Comparison of ENCODE assay signal across 14 cellular contexts in the genomic region with DNA sequence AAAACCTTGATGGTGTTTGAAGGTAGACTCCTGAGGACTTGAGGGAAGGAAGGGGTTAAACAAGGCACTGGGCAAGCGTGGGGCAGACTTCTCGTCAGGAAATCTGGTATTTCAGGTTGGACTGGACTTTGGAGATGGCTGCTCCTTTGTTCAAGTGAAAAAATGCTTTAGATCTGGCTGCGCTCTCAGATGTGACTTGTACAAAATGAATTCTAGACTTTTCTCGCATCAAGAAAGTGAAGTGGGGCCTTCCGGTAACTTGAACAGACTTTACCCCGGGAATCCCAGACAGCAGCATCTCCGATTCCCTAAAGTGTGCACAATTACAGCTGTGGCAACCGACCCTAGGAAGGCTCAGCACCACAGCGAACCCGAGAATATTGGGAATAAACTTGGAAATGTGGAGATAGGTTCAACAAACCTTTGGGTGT. TPM values are rescaled to one million over a fixed set of nuclear protein-coding genes. Genes with fewer than 3 reads are reported as not detected.
DNase-seq lines count a peak whose midpoint lies in the region; ATAC-seq and TF ChIP-seq lines count a peak whose summit lies in the region.
"Had no signal": no experiment of that assay in that cellular context is flagged by ENCODE, and none has a peak within 500 bp of the region (broad histone marks: within the 10 kb centered on the region; RNA-seq: fewer than 3 reads in every experiment).

No MANE protein-coding gene starts in this region.

- peak overlapping the region; percentile 17 for H3K9ac ChIP-seq in iPS-18a (ENCODE audit: low read length)
- H3K9ac ChIP-seq: SK-N-SH had no signal

- peak overlapping the region; percentile 12 for H3K4me3 ChIP-seq in iPS-18a (ENCODE audit: low read length)
- no peak overlapping the region for H3K4me3 ChIP-seq in right atrium auricular region
- no peak overlapping the region for H3K4me3 ChIP-seq in WERI-Rb-1 (ENCODE audit: low read depth, low read length)

- peak overlapping the region; percentile 86 for H3K27ac Mint-ChIP-seq in osteocyte (ENCODE audit: unreplicated experiment)
- no peak overlapping the region for H3K27ac Mint-ChIP-seq in stimulated activated naive B cell treated with anti-CD40 and anti-IgM and Interleukin-4, amounts not matched to agents 10 μg/mL and 1 μg/mL and 100 μg/mL, for 72 hours

- no peaks in the 10 kb centered on the region for H3K36me3 ChIP-seq in iPS-18a (ENCODE audit: control insufficient read depth, low read depth, low read length)
- H3K36me3 ChIP-seq in right atrium auricular region, result no peaks in the 10 kb centered on the region
- H3K36me3 ChIP-seq in WERI-Rb-1, result no peaks in the 10 kb centered on the region

- TF ChIP-seq CTCF in osteocyte (IDR thresholded peaks at IDR 0.05), result no peak
- TF ChIP-seq CTCF in right atrium auricular region (IDR thresholded peaks at IDR 0.05), result no peak
- no peak for TF ChIP-seq CTCF in WERI-Rb-1 (IDR thresholded peaks at IDR 0.05; ENCODE audit: low read depth, low read length)

- H3K4me3 Mint-ChIP-seq in osteocyte (ENCODE audit: unreplicated experiment), result no peak overlapping the region
- no peak overlapping the region for H3K4me3 Mint-ChIP-seq in stimulated activated naive B cell treated with anti-CD40 and anti-IgM and Interleukin-4, amounts not matched to agents 10 μg/mL and 1 μg/mL and 100 μg/mL, for 72 hours

- no peak overlapping the region for H3K27ac ChIP-seq in iPS-18a (ENCODE audit: low read length)
- H3K27ac ChIP-seq in right atrium auricular region, result no peak overlapping the region
- H3K27ac ChIP-seq in WERI-Rb-1, result no peak overlapping the region

- H3K36me3 Mint-ChIP-seq in osteocyte (ENCODE audit: unreplicated experiment), result peaks cover 2% of the 10 kb centered on the region
- H3K36me3 Mint-ChIP-seq in stimulated activated naive B cell treated with anti-CD40 and anti-IgM and Interleukin-4, amounts not matched to agents 10 μg/mL and 1 μg/mL and 100 μg/mL, for 72 hours, result no peaks in the 10 kb centered on the region

- H3K4me1 ChIP-seq in iPS-18a (ENCODE audit: control insufficient read depth, low read depth, low read length) (peaks cover 6% of the 10 kb centered on the region), right atrium auricular region (no peaks in the 10 kb centered on the region)

- no peaks in the 10 kb centered on the region for H3K27me3 Mint-ChIP-seq in osteocyte (ENCODE audit: unreplicated experiment)
- H3K27me3 Mint-ChIP-seq in stimulated activated naive B cell treated with anti-CD40 and anti-IgM and Interleukin-4, amounts not matched to agents 10 μg/mL and 1 μg/mL and 100 μg/mL, for 72 hours, result peaks cover 23 to 29% of the 10 kb centered on the region in 2 donors

- no peaks in the 10 kb centered on the region for H3K27me3 ChIP-seq in iPS-18a (ENCODE audit: control insufficient read depth, insufficient read depth, low read length)
- no peaks in the 10 kb centered on the region for H3K27me3 ChIP-seq in right atrium auricular region
- no peaks in the 10 kb centered on the region for H3K27me3 ChIP-seq in WERI-Rb-1 (ENCODE audit: insufficient read depth, low read depth, severe bottlenecking)

- ATAC-seq in stimulated activated naive B cell treated with anti-CD40 and anti-IgM and Interleukin-4, amounts not matched to agents 10 μg/mL and 1 μg/mL and 100 μg/mL, for 72 hours (replicated peaks), result no peak

- peaks cover under 1% of the 10 kb centered on the region for H3K9me3 Mint-ChIP-seq in osteocyte (ENCODE audit: unreplicated experiment)
- H3K9me3 Mint-ChIP-seq in stimulated activated naive B cell treated with anti-CD40 and anti-IgM and Interleukin-4, amounts not matched to agents 10 μg/mL and 1 μg/mL and 100 μg/mL, for 72 hours, result peaks cover 0 to 2% of the 10 kb centered on the region in 2 donors

- DNase-seq in DMS79 (lab: John Stamatoyannopoulos, UW), result peak; percentile 91
- DNase-seq in NCI-H526 treated with DMSO at 0.1 percent for 48 hours (lab: John Stamatoyannopoulos, UW), result peak; percentile 31
- no peak for DNase-seq in osteocyte (ENCODE audit: extremely low spot score, unreplicated experiment)
- DNase-seq in right atrium auricular region (ENCODE audit: low spot score), result no peak
- no peak for DNase-seq in OCI-M1 (lab: John Stamatoyannopoulos, UW)
- no peak for DNase-seq in WERI-Rb-1
- no peak for DNase-seq in stimulated activated naive B cell treated with anti-CD40 and anti-IgM and Interleukin-4, amounts not matched to agents 10 μg/mL and 1 μg/mL and 100 μg/mL, for 72 hours
- DNase-seq: activated CD4-positive, CD25-positive, alpha-beta regulatory T cell treated with anti-CD3 and anti-CD28 coated beads, Interleukin-2, amount 50 U/mL, for 72 hours; activated effector memory CD4-positive, alpha-beta T cell treated with Interleukin-2 at 50 U/mL for 16 hours; KG1; NCI-H2227 treated with DMSO at 0.1 percent for 48 hours; SK-N-SH; stimulated activated naive CD4-positive, alpha-beta T cell treated with Interleukin-2 at 50 U/mL for 16 hours had no signal

- H3K9me3 ChIP-seq in iPS-18a (ENCODE audit: control insufficient read depth, low read depth, low read length), result no peaks in the 10 kb centered on the region
- H3K9me3 ChIP-seq in right atrium auricular region, result no peaks in the 10 kb centered on the region
- H3K9me3 ChIP-seq in WERI-Rb-1 (ENCODE audit: severe bottlenecking), result peaks cover 3% of the 10 kb centered on the region
- H3K9me3 ChIP-seq: SK-N-SH had no signal

- H3K4me1 Mint-ChIP-seq in osteocyte (ENCODE audit: unreplicated experiment), result peaks cover 33% of the 10 kb centered on the region
- no peaks in the 10 kb centered on the region for H3K4me1 Mint-ChIP-seq in stimulated activated naive B cell treated with anti-CD40 and anti-IgM and Interleukin-4, amounts not matched to agents 10 μg/mL and 1 μg/mL and 100 μg/mL, for 72 hours

RNA-seq across cellular contexts. Expression of a gene that starts 44.3 kb away (rescaled TPM):
- total RNA-seq in osteocyte (84.2 and 96.6 TPM in 2 replicates), right atrium auricular region (10 to 100 TPM; 33.0 to 34.5 TPM)

Comparison
In these comparisons a context has a peak if more than half of its experiments do, and no peak if none do; other contexts are left out.
1. DNase-seq: peak in DMS79 (single experiment) and NCI-H526 treated with DMSO at 0.1 percent for 48 hours (single experiment); none in osteocyte (single experiment), right atrium auricular region (single experiment), OCI-M1 (single experiment), WERI-Rb-1 (single experiment) and stimulated activated naive B cell treated with anti-CD40 and anti-IgM and Interleukin-4, amounts not matched to agents 10 μg/mL and 1 μg/mL and 100 μg/mL, for 72 hours (single experiment).